ENCODE assay signal across 19 cellular contexts in genomic region chr4:125433453-125433852, GRCh38.
DNase-seq lines count a peak whose midpoint lies in the region; ATAC-seq and TF ChIP-seq lines count a peak whose summit lies in the region.
"Had no signal": no experiment of that assay in that cellular context is flagged by ENCODE, and none has a peak within 500 bp of the region (broad histone marks: within the 10 kb centered on the region; RNA-seq: fewer than 3 reads in every experiment).

No MANE protein-coding gene starts in this region.

- no peak for TF ChIP-seq RAD21 in SK-N-SH (IDR thresholded peaks at IDR 0.05; ENCODE audit: low read length)

- H3K9me2 ChIP-seq in SK-N-SH, result no peaks in the 10 kb centered on the region

- no peak overlapping the region for H3K4me3 ChIP-seq in SK-N-SH (ENCODE audit: low read depth in 2 of 2, low read length in 1 of 2)
- H3K4me3 ChIP-seq in esophagus muscularis mucosa, result no peak overlapping the region
- no peak overlapping the region for H3K4me3 ChIP-seq in tibial artery
- H3K4me3 ChIP-seq: skin epidermis had no signal

- TF ChIP-seq EP300 in SK-N-SH (IDR thresholded peaks at IDR 0.05; ENCODE audit: borderline replicate concordance in 1 of 2, low read depth in 1 of 2, low read length in 1 of 2) (no peak), esophagus muscularis mucosa (IDR thresholded peaks at IDR 0.05) (no peak)

- H3K79me2 ChIP-seq in SK-N-SH (ENCODE audit: insufficient read depth), result no peaks in the 10 kb centered on the region

- no peak; the same call in 2 of the 3 replicates for ATAC-seq in SK-N-SH treated with all-trans-retinoic acid at 6 μM for 48 hours
- peak; percentile 29 for ATAC-seq in Right ventricle myocardium superior (ENCODE audit: poor library complexity)
- ATAC-seq in HG03039 (IDR thresholded peaks at IDR 0.05; ENCODE audit: unreplicated experiment), result no peak
- ATAC-seq: left colon had no signal

- CTCF ChIA-PET in SK-N-SH (lab: Yijun Ruan, JAX), result interaction anchor here (1.3 kb wide), 1 partner anchor 276 kb away, joined by 3 read pairs; no protein-coding TSS in a partner anchor

- no peak overlapping the region for H2AFZ ChIP-seq in SK-N-SH (ENCODE audit: low read depth)

- WGBS in SK-N-SH (ENCODE audit: low lambda C conversion rate), result 18% methylated on average over 2 of the region's 2 CpGs
- 71% methylated on average over 2 of the region's 2 CpGs for WGBS in esophagus muscularis mucosa

- H3K4me1 ChIP-seq in SK-N-SH (ENCODE audit: control insufficient read depth in 1 of 2, insufficient read depth in 2 of 2, low read depth in 1 of 2, low read length in 1 of 2), result peaks cover 0 to 8% of the 10 kb centered on the region in 2 experiments; a peak in 3 of 4 replicates
- H3K4me1 ChIP-seq in esophagus muscularis mucosa, result no peaks in the 10 kb centered on the region
- peaks cover 0 to 11% (median 5%) of the 10 kb centered on the region in 4 donors for H3K4me1 ChIP-seq in tibial artery

- H3K27me3 ChIP-seq in SK-N-SH (ENCODE audit: insufficient read depth) (no peaks in the 10 kb centered on the region), esophagus muscularis mucosa (no peaks in the 10 kb centered on the region), tibial artery (no peaks in the 10 kb centered on the region)

- POLR2A ChIA-PET in SK-N-SH (lab: Yijun Ruan, JAX), result no interaction called here

- TF ChIP-seq CTCF in SK-N-SH (IDR thresholded peaks at IDR 0.05) (no peak), esophagus muscularis mucosa (IDR thresholded peaks at IDR 0.05) (no peak), tibial artery (IDR thresholded peaks at IDR 0.05) (no peak)

- H3K27ac ChIP-seq in SK-N-SH (ENCODE audit: low read depth in 2 of 2, low read length in 1 of 2) (peak overlapping the region in 1 of 2 experiments; percentile 50; a peak in 3 of 4 replicates), esophagus muscularis mucosa (replicated peaks in 1 of 4) (peak overlapping the region in 2 of 4 donors; percentile 3 to 7), tibial artery (no peak overlapping the region)
- H3K27ac ChIP-seq: 22Rv1, RWPE1 had no signal

- DNase-seq in SK-N-SH (no peak), astrocyte of the hippocampus (ENCODE audit: low read depth, low spot score) (peak; percentile 46), Right ventricle myocardium superior (no peak), superior temporal gyrus (ENCODE audit: extremely low spot score) (peak; percentile 35), esophagus muscularis mucosa (ENCODE audit: extremely low spot score) (no peak), tibial artery (no peak)
- DNase-seq: activated CD4-positive, alpha-beta T cell treated with anti-CD3 and anti-CD28 coated beads for 48 hours; amygdala; effector CD4-positive, alpha-beta T cell; KBM-7; left colon; NCI-H1694 treated with DMSO at 0.1 percent for 48 hours; NCI-H526; nephron progenitor cell had no signal

- H3K9me3 ChIP-seq in SK-N-SH (no peaks in the 10 kb centered on the region), esophagus muscularis mucosa (no peaks in the 10 kb centered on the region), tibial artery (no peaks in the 10 kb centered on the region)

- intact Hi-C loops in Right ventricle myocardium superior (cut with DNase I), result loop anchor here (5.0 to 10.0 kb wide), 2 partner anchors 111 to 311 kb away; no protein-coding TSS in a partner anchor
- intact Hi-C loops in esophagus muscularis mucosa (cut with DNase I), result no loop called here
- intact Hi-C loops in tibial artery (cut with DNase I; ENCODE audit: low total_unique reads), result no loop called here

- H3K36me3 ChIP-seq in SK-N-SH (replicated peaks in 1 of 2; ENCODE audit: control insufficient read depth in 1 of 2, insufficient read depth in 2 of 2, low read length in 1 of 2) (peaks cover 11 to 26% of the 10 kb centered on the region in 2 experiments), esophagus muscularis mucosa (peaks cover 0 to 18% (median 3%) of the 10 kb centered on the region in 4 donors), tibial artery (peaks cover 0 to 8% (median 0%) of the 10 kb centered on the region in 3 donors)

- no peak overlapping the region; the same call in 1 of the 2 replicates for H3K4me2 ChIP-seq in SK-N-SH

- no peaks in the 10 kb centered on the region for H4K20me1 ChIP-seq in SK-N-SH (ENCODE audit: insufficient read depth)

- H3K9ac ChIP-seq in SK-N-SH, result no peak overlapping the region

- peaks cover 5% of the 10 kb centered on the region for H3F3A ChIP-seq in SK-N-SH (replicated peaks; ENCODE audit: insufficient read depth)

- no peak for TF ChIP-seq POLR2A in esophagus muscularis mucosa (IDR thresholded peaks at IDR 0.05; ENCODE audit: low read depth)

TF ChIP-seq in SK-N-SH, 30 proteins besides CTCF, POLR2A, EP300 and RAD21:
- TF ChIP-seq GABPA (IDR thresholded peaks at IDR 0.05; ENCODE audit: low read depth) (no peak), CHD2 (IDR thresholded peaks at IDR 0.05; ENCODE audit: low read length, partially characterized antibody) (no peak), JUND (IDR thresholded peaks at IDR 0.05) (peak; percentile 17; the same call in 1 of the 2 replicates), SMC3 (IDR thresholded peaks at IDR 0.05; ENCODE audit: low read depth, low read length) (no peak), PBX3 (IDR thresholded peaks at IDR 0.05) (peak; percentile 27; the same call in 1 of the 2 replicates), FOSL2 (IDR thresholded peaks at IDR 0.05; ENCODE audit: borderline replicate concordance, low read depth) (peak; percentile 31; the same call in 1 of the 2 replicates), TAF1 (IDR thresholded peaks at IDR 0.05; ENCODE audit: borderline replicate concordance, low read depth, low read length) (no peak), TCF12 (IDR thresholded peaks at IDR 0.05) (peak; percentile 61), NFIC (IDR thresholded peaks at IDR 0.05; ENCODE audit: borderline replicate concordance) (peak; percentile 21; the same call in 1 of the 2 replicates), USF2 (IDR thresholded peaks at IDR 0.05; ENCODE audit: borderline replicate concordance, low read depth, low read length) (no peak)

TF ChIP-seq in SK-N-SH treated with all-trans-retinoic acid at 6 μM for 48 hours, 23 proteins besides CTCF, POLR2A, EP300 and RAD21:
- TF ChIP-seq OSR1 (CRISPR knock-in tag; IDR thresholded peaks at IDR 0.05) (no peak), ZNF70 (CRISPR knock-in tag; IDR thresholded peaks at IDR 0.05) (no peak), CREB5 (CRISPR knock-in tag; IDR thresholded peaks at IDR 0.05; ENCODE audit: low read depth) (no peak), SNAI2 (CRISPR knock-in tag; IDR thresholded peaks at IDR 0.05) (no peak), BACH2 (CRISPR knock-in tag; IDR thresholded peaks at IDR 0.05; ENCODE audit: borderline replicate concordance) (no peak)

Comparison
In these comparisons a context has a peak if more than half of its experiments do, and no peak if none do; other contexts are left out.
1. DNase-seq: peak in astrocyte of the hippocampus (single experiment) and superior temporal gyrus (single experiment); none in SK-N-SH (single experiment), Right ventricle myocardium superior (single experiment), esophagus muscularis mucosa (single experiment) and tibial artery (0 of 2).